ENCODE assay signal across 1 cellular context in the genomic region with DNA sequence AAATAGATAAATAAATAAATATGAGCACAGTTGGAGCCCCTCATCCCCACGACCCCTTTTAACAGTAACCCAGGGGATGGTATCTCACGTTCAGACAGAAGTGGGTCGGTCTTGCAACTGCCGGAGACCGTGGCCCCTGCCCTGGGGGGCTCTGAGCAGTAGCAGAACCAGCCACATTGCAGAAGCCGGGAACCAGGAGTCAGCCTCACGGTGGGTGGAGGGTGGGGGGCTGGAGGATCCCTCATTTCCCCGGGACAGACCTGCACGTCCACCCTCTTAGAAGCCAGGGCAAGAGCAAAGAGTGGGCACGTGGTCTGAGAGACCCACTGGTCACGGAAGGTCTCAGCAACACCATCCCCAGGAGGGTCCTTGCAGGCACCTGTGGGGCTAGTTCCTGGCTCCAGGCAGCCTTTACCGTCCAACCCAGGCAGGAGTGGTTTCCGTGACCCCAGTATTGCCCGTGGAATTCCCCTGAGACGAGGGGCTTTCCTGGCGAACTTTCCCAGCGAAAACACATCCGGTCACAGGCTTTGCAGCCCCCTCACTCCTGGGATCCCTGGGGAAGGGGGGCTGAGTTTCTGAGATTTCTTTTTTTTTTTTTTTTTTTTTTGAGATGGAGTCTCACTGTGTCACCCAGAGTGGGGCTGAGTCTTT.
TF ChIP-seq lines count a peak whose summit lies in the region.

No MANE protein-coding gene starts in this region.

TF ChIP-seq in GM12878, 131 proteins besides CTCF, POLR2A, EP300 and RAD21 (continued from another document):
- TF ChIP-seq E4F1 (IDR thresholded peaks at IDR 0.05; ENCODE audit: borderline replicate concordance, partially characterized antibody) (no peak), E2F4 (IDR thresholded peaks at IDR 0.05; ENCODE audit: low read depth, low read length) (no peak), IRF4 (IDR thresholded peaks at IDR 0.05; ENCODE audit: low read depth, low read length) (0 out of 2 replicates have a peak, but pooled peaks have one; percentile 27), KAT2A (conservative IDR thresholded peaks at IDR 0.05; ENCODE audit: control insufficient read depth, low read depth, low read length) (no peak), HCFC1 (IDR thresholded peaks at IDR 0.05; ENCODE audit: low read length) (no peak), SMC3 (IDR thresholded peaks at IDR 0.05; ENCODE audit: borderline replicate concordance, low read length) (no peak), HSF1 (IDR thresholded peaks at IDR 0.05; ENCODE audit: low read depth, low read length) (no peak), MXI1 (IDR thresholded peaks at IDR 0.05; ENCODE audit: low read depth, low read length) (no peak), SP1 (IDR thresholded peaks at IDR 0.05; ENCODE audit: low read depth, low read length) (peak; percentile 66), MEF2B (IDR thresholded peaks at IDR 0.05; ENCODE audit: partially characterized antibody, poor library complexity, severe bottlenecking) (peak; percentile 91), NFIC (IDR thresholded peaks at IDR 0.05; ENCODE audit: low read depth, low read length) (peak; percentile 84), MEF2A (IDR thresholded peaks at IDR 0.05; ENCODE audit: insufficient read depth, low read depth, low read length) (0 out of 2 replicates have a peak, but pooled peaks have one; percentile 30), IRF3 (IDR thresholded peaks at IDR 0.05) (no peak), USF2 (IDR thresholded peaks at IDR 0.05; ENCODE audit: borderline replicate concordance, low read depth, low read length) (peak; percentile 17; the same call in 1 of the 2 replicates), ZBTB33 (IDR thresholded peaks at IDR 0.05) (no peak), FOXK2 (IDR thresholded peaks at IDR 0.05) (no peak), IKZF1 (conservative IDR thresholded peaks at IDR 0.05) (peak; percentile 85), MYB (IDR thresholded peaks at IDR 0.05; ENCODE audit: borderline replicate concordance, low read depth, low read length) (no peak), RUNX3 (IDR thresholded peaks at IDR 0.05; ENCODE audit: low read length) (peak; percentile 75)
- TF ChIP-seq, protein P1, sequence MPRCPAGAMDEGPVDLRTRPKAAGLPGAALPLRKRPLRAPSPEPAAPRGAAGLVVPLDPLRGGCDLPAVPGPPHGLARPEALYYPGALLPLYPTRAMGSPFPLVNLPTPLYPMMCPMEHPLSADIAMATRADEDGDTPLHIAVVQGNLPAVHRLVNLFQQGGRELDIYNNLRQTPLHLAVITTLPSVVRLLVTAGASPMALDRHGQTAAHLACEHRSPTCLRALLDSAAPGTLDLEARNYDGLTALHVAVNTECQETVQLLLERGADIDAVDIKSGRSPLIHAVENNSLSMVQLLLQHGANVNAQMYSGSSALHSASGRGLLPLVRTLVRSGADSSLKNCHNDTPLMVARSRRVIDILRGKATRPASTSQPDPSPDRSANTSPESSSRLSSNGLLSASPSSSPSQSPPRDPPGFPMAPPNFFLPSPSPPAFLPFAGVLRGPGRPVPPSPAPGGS (IDR thresholded peaks at IDR 0.05; ENCODE audit: borderline replicate concordance, insufficient read depth, low read depth, low read length, poor library complexity, severe bottlenecking): peak; percentile 86
- TF ChIP-seq, protein P2, sequence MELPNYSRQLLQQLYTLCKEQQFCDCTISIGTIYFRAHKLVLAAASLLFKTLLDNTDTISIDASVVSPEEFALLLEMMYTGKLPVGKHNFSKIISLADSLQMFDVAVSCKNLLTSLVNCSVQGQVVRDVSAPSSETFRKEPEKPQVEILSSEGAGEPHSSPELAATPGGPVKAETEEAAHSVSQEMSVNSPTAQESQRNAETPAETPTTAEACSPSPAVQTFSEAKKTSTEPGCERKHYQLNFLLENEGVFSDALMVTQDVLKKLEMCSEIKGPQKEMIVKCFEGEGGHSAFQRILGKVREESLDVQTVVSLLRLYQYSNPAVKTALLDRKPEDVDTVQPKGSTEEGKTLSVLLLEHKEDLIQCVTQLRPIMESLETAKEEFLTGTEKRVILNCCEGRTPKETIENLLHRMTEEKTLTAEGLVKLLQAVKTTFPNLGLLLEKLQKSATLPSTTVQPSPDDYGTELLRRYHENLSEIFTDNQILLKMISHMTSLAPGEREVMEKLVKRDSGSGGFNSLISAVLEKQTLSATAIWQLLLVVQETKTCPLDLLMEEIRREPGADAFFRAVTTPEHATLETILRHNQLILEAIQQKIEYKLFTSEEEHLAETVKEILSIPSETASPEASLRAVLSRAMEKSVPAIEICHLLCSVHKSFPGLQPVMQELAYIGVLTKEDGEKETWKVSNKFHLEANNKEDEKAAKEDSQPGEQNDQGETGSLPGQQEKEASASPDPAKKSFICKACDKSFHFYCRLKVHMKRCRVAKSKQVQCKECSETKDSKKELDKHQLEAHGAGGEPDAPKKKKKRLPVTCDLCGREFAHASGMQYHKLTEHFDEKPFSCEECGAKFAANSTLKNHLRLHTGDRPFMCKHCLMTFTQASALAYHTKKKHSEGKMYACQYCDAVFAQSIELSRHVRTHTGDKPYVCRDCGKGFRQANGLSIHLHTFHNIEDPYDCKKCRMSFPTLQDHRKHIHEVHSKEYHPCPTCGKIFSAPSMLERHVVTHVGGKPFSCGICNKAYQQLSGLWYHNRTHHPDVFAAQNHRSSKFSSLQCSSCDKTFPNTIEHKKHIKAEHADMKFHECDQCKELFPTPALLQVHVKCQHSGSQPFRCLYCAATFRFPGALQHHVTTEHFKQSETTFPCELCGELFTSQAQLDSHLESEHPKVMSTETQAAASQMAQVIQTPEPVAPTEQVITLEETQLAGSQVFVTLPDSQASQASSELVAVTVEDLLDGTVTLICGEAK (IDR thresholded peaks at IDR 0.05; ENCODE audit: borderline replicate concordance): no peak
